ENCODE assay signal across 9 cellular contexts in the genomic region with DNA sequence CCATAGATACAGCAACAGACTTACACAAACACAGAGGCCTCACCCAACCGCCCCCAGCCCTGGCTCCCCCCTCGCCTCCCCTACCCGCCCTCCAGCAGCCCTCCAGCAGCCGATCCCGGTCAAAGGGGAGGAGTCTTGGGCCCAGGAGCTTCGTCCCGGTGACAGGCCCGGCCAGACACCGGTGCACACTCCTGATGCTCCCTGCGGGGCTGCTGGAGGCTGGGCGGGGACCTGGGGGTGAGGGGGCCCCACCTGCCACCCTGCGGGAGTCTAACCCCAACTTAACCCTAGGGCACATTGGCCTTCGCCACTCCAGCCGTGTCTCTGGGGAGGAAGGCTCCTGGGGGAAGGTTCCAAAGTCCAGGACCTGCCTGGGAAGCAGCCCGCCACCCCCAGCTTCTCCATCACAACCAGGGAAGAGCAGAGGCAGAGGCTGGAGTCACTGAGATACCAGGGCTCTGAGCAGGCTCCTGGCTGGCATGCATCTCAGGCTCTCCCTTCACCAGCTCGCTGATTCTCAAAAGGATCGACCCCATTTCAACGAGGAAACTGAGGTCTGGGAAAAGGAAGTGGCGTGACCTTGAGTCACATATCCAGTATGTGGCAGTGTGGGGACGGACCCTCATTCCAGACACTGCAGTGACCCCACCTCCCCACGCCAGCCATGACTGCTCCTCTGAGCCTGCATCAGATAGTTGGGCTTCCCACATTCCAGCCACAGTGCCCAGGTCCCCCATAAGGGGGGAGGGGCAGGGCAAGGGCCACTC. TPM values are rescaled to one million over a fixed set of nuclear protein-coding genes. Genes with fewer than 3 reads are reported as not detected.
DNase-seq lines count a peak whose midpoint lies in the region; ATAC-seq and TF ChIP-seq lines count a peak whose summit lies in the region.
"Had no signal": no experiment of that assay in that cellular context is flagged by ENCODE, and none has a peak within 500 bp of the region (broad histone marks: within the 10 kb centered on the region; RNA-seq: fewer than 3 reads in every experiment).

No MANE protein-coding gene starts in this region.

- no peak for TF ChIP-seq CTCF in body of pancreas (IDR thresholded peaks at IDR 0.05)
- no peak for TF ChIP-seq CTCF in right lobe of liver (IDR thresholded peaks at IDR 0.05)
- TF ChIP-seq CTCF in tibial artery (IDR thresholded peaks at IDR 0.05): no peak

- peak overlapping the region; percentile 47 for H3K4me3 ChIP-seq in HUES64 (ENCODE audit: low read length)
- H3K4me3 ChIP-seq in body of pancreas: no peak overlapping the region
- peak overlapping the region in 2 of 3 donors; percentile 21 to 29 for H3K4me3 ChIP-seq in right lobe of liver
- peak overlapping the region; percentile 52 to 61 for H3K4me3 ChIP-seq in tibial artery

- H3K27me3 ChIP-seq in HUES64 (ENCODE audit: insufficient read depth, low read length) (no peaks in the 10 kb centered on the region), body of pancreas (no peaks in the 10 kb centered on the region), right lobe of liver (no peaks in the 10 kb centered on the region), tibial artery (no peaks in the 10 kb centered on the region)

- intact Hi-C loops in body of pancreas (cut with DNase I) (no loop called here), right lobe of liver (cut with DNase I) (no loop called here), tibial artery (cut with DNase I; ENCODE audit: low total_unique reads) (no loop called here)

- H3K36me3 ChIP-seq in HUES64 (ENCODE audit: insufficient read depth, low read length) (peaks cover 14% of the 10 kb centered on the region), body of pancreas (replicated peaks in 1 of 2; ENCODE audit: insufficient read depth in 1 of 2, low read depth in 2 of 2) (peaks cover 0 to 2% of the 10 kb centered on the region in 2 donors), right lobe of liver (peaks cover 0 to 2% (median 0%) of the 10 kb centered on the region in 4 donors), tibial artery (peaks cover under 1 to 22% (median 13%) of the 10 kb centered on the region in 3 donors)

- TF ChIP-seq POLR2A in body of pancreas (IDR thresholded peaks at IDR 0.05) (no peak), right lobe of liver (IDR thresholded peaks at IDR 0.05) (no peak)

- DNase-seq in A172 (ENCODE audit: low spot score): peak; percentile 48
- DNase-seq in body of pancreas: peak in 2 of 4 donors; percentile 48 to 52
- DNase-seq in right lobe of liver: peak in 2 of 3 donors; percentile 40 to 53
- peak in 1 of 2 donors; percentile 76 for DNase-seq in tibial artery
- no peak for DNase-seq in COLO829 (ENCODE audit: low spot score)

- H3K9me3 ChIP-seq in HUES64 (ENCODE audit: insufficient read depth, low read depth, low read length) (no peaks in the 10 kb centered on the region), body of pancreas (no peaks in the 10 kb centered on the region), right lobe of liver (no peaks in the 10 kb centered on the region), tibial artery (no peaks in the 10 kb centered on the region)

- ATAC-seq in body of pancreas (no peak), right lobe of liver (peak; percentile 2 to 37 (median 20)), GM18873 (IDR thresholded peaks at IDR 0.05; ENCODE audit: low FRiP score, unreplicated experiment) (no peak), GM21526 (IDR thresholded peaks at IDR 0.05; ENCODE audit: low FRiP score, unreplicated experiment) (no peak)

- WGBS in HUES64: 13% methylated on average over 20 of the region's 21 CpGs
- WGBS in body of pancreas, 2 donors: 20 to 46% methylated on average over 4 to 20 of the region's 21 CpGs
- WGBS in right lobe of liver (ENCODE audit: insufficient coverage, low coverage, low lambda C conversion rate, missing lambda C conversion rate): 17% methylated on average over 4 of the region's 21 CpGs

- H3K4me1 ChIP-seq in HUES64 (ENCODE audit: insufficient read depth, low read length) (peaks cover 63% of the 10 kb centered on the region), body of pancreas (peaks cover 95% of the 10 kb centered on the region), right lobe of liver (peaks cover 0 to 50% (median 21%) of the 10 kb centered on the region in 4 donors), tibial artery (peaks cover 21 to 98% (median 97%) of the 10 kb centered on the region in 4 donors)

- H3K9ac ChIP-seq in HUES64 (ENCODE audit: low read depth, low read length): peak overlapping the region; percentile 86

- H3K27ac ChIP-seq in HUES64 (ENCODE audit: low read depth, low read length) (peak overlapping the region; percentile 98), body of pancreas (peak overlapping the region; percentile 95 to 99 (median 96)), right lobe of liver (peak overlapping the region; percentile 47 to 75 (median 74)), tibial artery (peak overlapping the region; percentile 85 to 99)

RNA-seq across cellular contexts. Expression of a gene that starts 14.4 kb away (rescaled TPM):
- 7.2 and 17.2 TPM in 2 replicates for total RNA-seq in A172 (2014; rRNA removed; shearing (Covaris generic))
- polyA plus RNA-seq in HUES64 (2013, experiment 1 of 2): 21.5 TPM
- polyA plus RNA-seq in HUES64 (2013, experiment 2 of 2): 21.7 TPM
- total RNA-seq in body of pancreas: 10 to 100 TPM; 13.2 to 16.5 TPM
- 10 to 100 TPM; 10.2 to 22.5 (median 19.8) TPM for total RNA-seq in right lobe of liver

RNA-seq across cellular contexts. Expression of a gene that starts 27.6 kb away (rescaled TPM):
- 0.02 TPM in 1 of 2 replicates, not detected in the other for total RNA-seq in A172 (2014; rRNA removed; shearing (Covaris generic))
- polyA plus RNA-seq in HUES64 (2013, experiment 1 of 2): not detected
- not detected for polyA plus RNA-seq in HUES64 (2013, experiment 2 of 2)
- not detected for total RNA-seq in body of pancreas
- total RNA-seq in right lobe of liver: under 1 TPM in 2 of 6 experiments, not detected in 4; 0.07 TPM
- total RNA-seq: dermis microvascular lymphatic vessel endothelial cell had no signal

RNA-seq across cellular contexts. Expression of a gene that starts 44.8 kb away (rescaled TPM):
- not detected in 2 replicates for total RNA-seq in A172 (2014; rRNA removed; shearing (Covaris generic))
- not detected for polyA plus RNA-seq in HUES64 (2013, experiment 1 of 2)
- not detected for polyA plus RNA-seq in HUES64 (2013, experiment 2 of 2)
- total RNA-seq in body of pancreas (not detected), right lobe of liver (not detected)
- total RNA-seq: dermis microvascular lymphatic vessel endothelial cell had no signal

Comparison
In these comparisons a context has a peak if more than half of its experiments do, and no peak if none do; other contexts are left out.
1. H3K4me3 ChIP-seq: peak in HUES64 (single experiment), right lobe of liver (2 of 3) and tibial artery (2 of 2); none in body of pancreas (0 of 2).
2. ATAC-seq: peak in right lobe of liver (4 of 4); none in body of pancreas (single experiment), GM18873 (single experiment) and GM21526 (single experiment).
3. Peak in every context shown above with its lines, with median percentiles within 50 percentile points of each other: H3K27ac ChIP-seq.